ENCODE assay signal across 12 cellular contexts in the genomic region with DNA sequence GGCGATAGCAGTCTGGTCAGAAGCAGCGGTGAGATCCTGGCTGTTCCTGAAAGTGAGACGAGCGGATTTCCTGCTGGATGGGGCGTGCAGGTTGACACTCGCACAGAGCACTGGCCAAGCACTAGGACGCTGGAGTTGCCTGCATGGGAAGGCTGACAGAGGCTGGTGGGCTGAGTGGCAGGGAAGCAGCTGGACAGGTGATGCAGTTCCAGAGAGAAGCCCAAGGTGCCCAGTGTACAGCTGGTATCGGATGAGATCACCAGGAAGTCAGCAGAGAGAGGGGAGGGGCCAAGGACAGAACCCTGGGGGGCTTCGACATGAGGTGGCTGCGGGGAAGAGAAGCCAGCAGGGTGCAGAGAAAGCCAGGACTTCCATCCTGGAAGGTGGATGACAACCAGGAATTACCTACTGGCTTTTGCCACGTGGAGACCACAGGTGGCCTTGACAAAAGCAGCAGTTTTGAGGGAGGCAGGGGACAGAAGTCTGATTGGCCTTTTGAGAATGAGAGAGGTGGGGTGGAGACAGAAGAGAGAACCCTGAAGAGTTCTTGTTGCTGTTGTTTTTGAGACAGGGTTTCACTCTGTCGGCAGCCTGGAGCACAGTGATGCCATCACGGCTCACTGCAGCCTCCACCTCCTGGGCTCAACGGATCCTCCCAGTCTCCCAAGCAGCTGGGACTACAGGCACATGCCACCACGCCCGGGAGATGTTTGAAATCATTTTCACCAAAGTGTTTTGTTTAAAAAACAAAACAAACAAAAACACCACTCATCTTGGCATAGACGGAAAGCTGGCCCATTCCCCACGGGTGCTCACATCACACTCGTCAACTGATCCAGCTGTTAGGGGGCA. TPM values are rescaled to one million over a fixed set of nuclear protein-coding genes. Genes with fewer than 3 reads are reported as not detected.
A peak's percentile ranks its signal among the peaks of the same experiment; 100 is the strongest.
DNase-seq lines count a peak whose midpoint lies in the region; ATAC-seq, FAIRE-seq and TF ChIP-seq lines count a peak whose summit lies in the region.
"Had no signal": no experiment of that assay in that cellular context is flagged by ENCODE, and none has a peak within 500 bp of the region (broad histone marks: within the 10 kb centered on the region; RNA-seq: fewer than 3 reads in every experiment).

No MANE protein-coding gene starts in this region.

- TF ChIP-seq POLR2A in esophagus squamous epithelium (IDR thresholded peaks at IDR 0.05), result no peak
- no peak for TF ChIP-seq POLR2A in sigmoid colon (IDR thresholded peaks at IDR 0.05)

- no peak for TF ChIP-seq CTCF in esophagus squamous epithelium (IDR thresholded peaks at IDR 0.05)
- no peak for TF ChIP-seq CTCF in osteocyte (IDR thresholded peaks at IDR 0.05)
- no peak for TF ChIP-seq CTCF in sigmoid colon (IDR thresholded peaks at IDR 0.05)

- H3K27ac Mint-ChIP-seq in osteocyte (ENCODE audit: unreplicated experiment), result peak overlapping the region; percentile 94
- H3K27ac Mint-ChIP-seq: stimulated activated naive CD8-positive, alpha-beta T cell treated with anti-CD3 and anti-CD28 coated beads, Interleukin-15, Interleukin-2, amounts not matched to agents 100 ng/mL and 50 ng/mL, for 24 hours had no signal

- H3K9me3 ChIP-seq in esophagus squamous epithelium, result no peaks in the 10 kb centered on the region
- no peaks in the 10 kb centered on the region for H3K9me3 ChIP-seq in sigmoid colon
- H3K9me3 ChIP-seq in small intestine (ENCODE audit: control insufficient read depth, low read depth), result no peaks in the 10 kb centered on the region
- H3K9me3 ChIP-seq: gastrocnemius medialis had no signal

- H3K4me1 Mint-ChIP-seq in osteocyte (ENCODE audit: unreplicated experiment), result peaks cover 61% of the 10 kb centered on the region

- DNase-seq in DMS79 (lab: John Stamatoyannopoulos, UW) (peak; percentile 82), NCI-H510A (lab: John Stamatoyannopoulos, UW) (peak; percentile 70), esophagus squamous epithelium (lab: John Stamatoyannopoulos, UW) (no peak), osteocyte (ENCODE audit: extremely low spot score, unreplicated experiment) (no peak), sigmoid colon (no peak), small intestine (no peak)
- DNase-seq: activated gamma-delta T cell treated with Interleukin-2 at 50 U/mL for 16 hours, gastrocnemius medialis, GF-D8 had no signal

- intact Hi-C loops in esophagus squamous epithelium (cut with DNase I) (no loop called here), sigmoid colon (cut with DNase I) (no loop called here)

- H3K36me3 Mint-ChIP-seq in osteocyte (ENCODE audit: unreplicated experiment), result peaks cover 3% of the 10 kb centered on the region

- H3K27ac ChIP-seq in esophagus squamous epithelium, result peak overlapping the region; percentile 29 to 71 (median 44)
- H3K27ac ChIP-seq in sigmoid colon, result peak overlapping the region in 2 of 4 donors; percentile 3 to 52
- H3K27ac ChIP-seq in small intestine (ENCODE audit: low read depth in 1 of 2, low read length in 1 of 2), result peak overlapping the region in 1 of 2 donors; percentile 46
- H3K27ac ChIP-seq: gastrocnemius medialis had no signal

- FAIRE-seq in small intestine (lab: Jason Lieb, UNC), result no peak

- H3K36me3 ChIP-seq in esophagus squamous epithelium (peaks cover 0 to 8% (median 0%) of the 10 kb centered on the region in 3 donors), sigmoid colon (no peaks in the 10 kb centered on the region), small intestine (ENCODE audit: control insufficient read depth in 2 of 2, insufficient read depth in 2 of 2, low read length in 2 of 2) (peaks cover 0 to 2% of the 10 kb centered on the region in 2 donors)
- H3K36me3 ChIP-seq: gastrocnemius medialis had no signal

- no peak for TF ChIP-seq EP300 in sigmoid colon (IDR thresholded peaks at IDR 0.05)

- ATAC-seq in HG03565 (IDR thresholded peaks at IDR 0.05; ENCODE audit: unreplicated experiment) (no peak), GM18519 (IDR thresholded peaks at IDR 0.05; ENCODE audit: low FRiP score, unreplicated experiment) (no peak)

- H3K4me3 ChIP-seq in esophagus squamous epithelium, result no peak overlapping the region
- H3K4me3 ChIP-seq in sigmoid colon, result no peak overlapping the region
- H3K4me3 ChIP-seq in small intestine (ENCODE audit: low read depth in 1 of 2, low read length in 2 of 2), result no peak overlapping the region
- H3K4me3 ChIP-seq: gastrocnemius medialis had no signal

- H3K27me3 ChIP-seq in esophagus squamous epithelium, result no peaks in the 10 kb centered on the region
- no peaks in the 10 kb centered on the region for H3K27me3 ChIP-seq in sigmoid colon
- H3K27me3 ChIP-seq in small intestine (ENCODE audit: control insufficient read depth in 2 of 2, insufficient read depth in 2 of 2, low read length in 2 of 2), result no peaks in the 10 kb centered on the region
- H3K27me3 ChIP-seq: gastrocnemius medialis had no signal

- H3K9me3 Mint-ChIP-seq in osteocyte (ENCODE audit: unreplicated experiment), result no peaks in the 10 kb centered on the region

- H3K4me3 Mint-ChIP-seq in osteocyte (ENCODE audit: unreplicated experiment), result peak overlapping the region; percentile 49
- H3K4me3 Mint-ChIP-seq: stimulated activated naive CD8-positive, alpha-beta T cell treated with anti-CD3 and anti-CD28 coated beads, Interleukin-15, Interleukin-2, amounts not matched to agents 100 ng/mL and 50 ng/mL, for 24 hours had no signal

- H3K4me1 ChIP-seq in esophagus squamous epithelium (peaks cover 23 to 97% (median 28%) of the 10 kb centered on the region in 3 donors), sigmoid colon (peaks cover 0 to 36% (median 28%) of the 10 kb centered on the region in 4 donors), small intestine (ENCODE audit: control insufficient read depth in 2 of 2, insufficient read depth in 1 of 2, low read depth in 1 of 2, low read length in 1 of 2) (no peaks in the 10 kb centered on the region)

- H3K27me3 Mint-ChIP-seq in osteocyte (ENCODE audit: unreplicated experiment), result no peaks in the 10 kb centered on the region

- WGBS in esophagus squamous epithelium, 2 donors, result 22 to 49% methylated on average over 19 of the region's 19 CpGs
- WGBS in sigmoid colon, 2 donors, result 61 to 76% methylated on average over 19 of the region's 19 CpGs
- WGBS in small intestine, 3 donors, result 68 to 74% (median 69%) methylated on average over 19 of the region's 19 CpGs

RNA-seq across cellular contexts. Expression of a gene that starts 35.3 kb away (rescaled TPM):
- total RNA-seq in esophagus squamous epithelium (10 to 100 TPM; 43.7 to 98.2 (median 81.2) TPM), osteocyte (99.0 and 102 TPM in 2 replicates), sigmoid colon (10 to 100 TPM; 58.5 to 82.3 (median 61.6) TPM)
- polyA plus RNA-seq in sigmoid colon (10 to 100 TPM; 18.0 to 51.5 (median 24.0) TPM), small intestine (10 to 100 TPM; 29.2 to 48.3 (median 30.6) TPM)

Comparison
In these comparisons a context has a peak if more than half of its experiments do, and no peak if none do; other contexts are left out.
1. DNase-seq: peak in DMS79 (single experiment) and NCI-H510A (single experiment); none in esophagus squamous epithelium (single experiment), osteocyte (single experiment), sigmoid colon (single experiment) and small intestine (single experiment).